Comparison of ENCODE assay signal across 21 cellular contexts in the genomic region with DNA sequence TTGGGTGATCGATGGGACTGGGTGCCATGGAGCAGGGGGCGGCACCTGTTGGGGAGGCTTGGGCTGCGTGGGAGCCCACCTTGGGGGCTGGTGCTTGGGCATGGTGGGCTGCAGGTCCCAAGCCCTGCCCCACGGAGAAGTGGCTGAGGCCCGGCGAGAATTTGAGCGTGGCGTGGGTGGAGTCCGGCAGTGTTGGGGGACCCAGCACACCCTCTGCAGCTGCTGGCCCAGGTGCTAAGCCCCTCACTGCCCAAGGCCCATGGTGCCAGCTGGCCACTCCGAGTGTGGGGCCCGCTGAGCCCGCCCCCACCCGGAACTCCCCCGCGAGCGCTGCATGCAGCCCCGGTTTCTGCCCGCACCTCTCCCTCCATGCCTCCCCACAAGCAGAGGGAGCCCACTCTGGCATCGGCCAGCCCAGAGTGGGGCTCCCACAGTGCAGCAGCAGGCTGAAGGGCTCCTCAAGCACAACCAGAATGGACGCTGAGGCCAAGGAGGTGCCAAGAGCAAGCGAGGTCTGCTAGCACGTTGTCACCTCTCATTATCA.
DNase-seq lines count a peak whose midpoint lies in the region; ATAC-seq and TF ChIP-seq lines count a peak whose summit lies in the region.
"Had no signal": no experiment of that assay in that cellular context is flagged by ENCODE, and none has a peak within 500 bp of the region (broad histone marks: within the 10 kb centered on the region; RNA-seq: fewer than 3 reads in every experiment).

No MANE protein-coding gene starts in this region.

- no peak overlapping the region for H3K18ac ChIP-seq in mesendoderm (ENCODE audit: low read length)

- no peaks in the 10 kb centered on the region for H3K9me3 ChIP-seq in upper lobe of right lung
- H3K9me3 ChIP-seq: HAP-1 had no signal

- H3K4me3 ChIP-seq in mesendoderm (ENCODE audit: low read length) = no peak overlapping the region
- H3K4me3 ChIP-seq in upper lobe of right lung = no peak overlapping the region
- H3K4me3 ChIP-seq: BLaER1, GM12878, GM23338, HAP-1 had no signal

- no peaks in the 10 kb centered on the region for H3K4me1 Mint-ChIP-seq in CD14-positive monocyte
- H3K4me1 Mint-ChIP-seq: B cell; CD8-positive, alpha-beta memory T cell; GM23338 had no signal

- ATAC-seq in upper lobe of right lung = peak; percentile 15
- ATAC-seq: GM12878, GM23338 had no signal

- no peak overlapping the region for H2BK15ac ChIP-seq in mesendoderm (replicated peaks; ENCODE audit: low read depth)

- H3K56ac ChIP-seq in mesendoderm (ENCODE audit: low read length) = no peak overlapping the region

- no peak overlapping the region for H2BK120ac ChIP-seq in mesendoderm (ENCODE audit: low read depth, low read length)

- H3K9ac ChIP-seq in mesendoderm (ENCODE audit: low read length) = no peak overlapping the region
- H3K9ac ChIP-seq: BLaER1 had no signal

- H3K4ac ChIP-seq in mesendoderm (ENCODE audit: low read depth, low read length) = no peak overlapping the region

- H3K36me3 Mint-ChIP-seq in CD14-positive monocyte = no peaks in the 10 kb centered on the region
- H3K36me3 Mint-ChIP-seq: CD8-positive, alpha-beta memory T cell had no signal

- no peaks in the 10 kb centered on the region for H3K36me3 ChIP-seq in mesendoderm (ENCODE audit: control insufficient read depth, insufficient read depth, low read length)
- no peaks in the 10 kb centered on the region for H3K36me3 ChIP-seq in upper lobe of right lung
- H3K36me3 ChIP-seq: BLaER1, HAP-1 had no signal

- no peak overlapping the region for H2BK5ac ChIP-seq in mesendoderm (ENCODE audit: low read length)

- H3K4me1 ChIP-seq in mesendoderm (ENCODE audit: control insufficient read depth, low read depth, low read length) (no peaks in the 10 kb centered on the region), upper lobe of right lung (no peaks in the 10 kb centered on the region)
- H3K4me1 ChIP-seq: BLaER1, HAP-1 had no signal

- no peaks in the 10 kb centered on the region for H3K79me1 ChIP-seq in mesendoderm (ENCODE audit: low read length)

- no peak overlapping the region for H2AK5ac ChIP-seq in mesendoderm (ENCODE audit: low read length)

- peaks cover 0 to 9% (median 4%) of the 10 kb centered on the region in 7 donors for H3K9me3 Mint-ChIP-seq in CD14-positive monocyte

- no peak overlapping the region for H3K4me2 ChIP-seq in mesendoderm (ENCODE audit: low read length)
- H3K4me2 ChIP-seq: BLaER1, GM23338 had no signal

- H3K27me3 Mint-ChIP-seq in CD14-positive monocyte (ENCODE audit: low read depth in 3 of 3) = peaks cover 0 to 2% (median 0%) of the 10 kb centered on the region in 3 donors
- H3K27me3 Mint-ChIP-seq: B cell; CD4-positive, alpha-beta T cell; CD8-positive, alpha-beta memory T cell had no signal

- H4K5ac ChIP-seq in mesendoderm (ENCODE audit: low read length) = no peak overlapping the region

- H3K23ac ChIP-seq in mesendoderm (ENCODE audit: low read length) = no peak overlapping the region

- H4K8ac ChIP-seq in mesendoderm (ENCODE audit: low read depth, low read length) = no peak overlapping the region

- intact Hi-C loops in CD14-positive monocyte (cut with micrococcal nuclease) (no loop called here), upper lobe of right lung (cut with DNase I) (no loop called here)

- WGBS in mesendoderm (ENCODE audit: extremely low coverage, insufficient coverage, low lambda C conversion rate) = no CpG with 5 or more reads among the region's 22 CpGs

- no peak overlapping the region for H3K27ac Mint-ChIP-seq in CD14-positive monocyte
- H3K27ac Mint-ChIP-seq: B cell; CD4-positive, alpha-beta T cell; CD8-positive, alpha-beta memory T cell; GM23338 had no signal

- H3K79me2 ChIP-seq in mesendoderm (ENCODE audit: control insufficient read depth, insufficient read depth, low read length) = no peaks in the 10 kb centered on the region

- no peak overlapping the region for H3K4me3 Mint-ChIP-seq in CD14-positive monocyte
- H3K4me3 Mint-ChIP-seq: B cell; CD4-positive, alpha-beta T cell; CD8-positive, alpha-beta memory T cell; GM23338 had no signal

- no peak for TF ChIP-seq CTCF in CD14-positive monocyte (IDR thresholded peaks at IDR 0.05)
- TF ChIP-seq CTCF in upper lobe of right lung (IDR thresholded peaks at IDR 0.05) = no peak
- no peak for TF ChIP-seq CTCF in GM10266 (IDR thresholded peaks at IDR 0.05; ENCODE audit: control insufficient read depth, insufficient read depth, low read depth, missing control alignments)

- H3K27me3 ChIP-seq in mesendoderm (ENCODE audit: insufficient read depth, low read length, poor library complexity) (no peaks in the 10 kb centered on the region), upper lobe of right lung (no peaks in the 10 kb centered on the region)
- H3K27me3 ChIP-seq: BLaER1 had no signal

- DNase-seq in activated gamma-delta T cell (lab: John Stamatoyannopoulos, UW) = peak; percentile 11
- no peak for DNase-seq in activated gamma-delta T cell treated with Interleukin-2 at 50 U/mL for 16 hours
- peak; percentile 41 for DNase-seq in CD14-positive monocyte (ENCODE audit: low spot score)
- DNase-seq in mesendoderm = peak; percentile 8
- DNase-seq in upper lobe of right lung = no peak
- no peak for DNase-seq in GM10266 (ENCODE audit: extremely low spot score)
- no peak for DNase-seq in NCI-H345 (lab: John Stamatoyannopoulos, UW)
- DNase-seq in COLO668 (lab: John Stamatoyannopoulos, UW; ENCODE audit: unreplicated experiment) = no peak
- DNase-seq: Calu3; CD4-positive, alpha-beta T cell; COR-L47; DMS53; DND-41 had no signal

- H3K27ac ChIP-seq in mesendoderm (ENCODE audit: low read depth, low read length) (no peak overlapping the region), upper lobe of right lung (no peak overlapping the region)
- H3K27ac ChIP-seq: 22Rv1, BLaER1, C4-2B had no signal

Comparison
In these comparisons a context has a peak if more than half of its experiments do, and no peak if none do; other contexts are left out.
1. DNase-seq: peak in activated gamma-delta T cell (single experiment), CD14-positive monocyte (single experiment) and mesendoderm (single experiment); none in activated gamma-delta T cell treated with Interleukin-2 at 50 U/mL for 16 hours (single experiment), upper lobe of right lung (single experiment), GM10266 (single experiment), NCI-H345 (single experiment) and COLO668 (single experiment).